Comparison of ENCODE assay signal across 15 cellular contexts in the genomic region with DNA sequence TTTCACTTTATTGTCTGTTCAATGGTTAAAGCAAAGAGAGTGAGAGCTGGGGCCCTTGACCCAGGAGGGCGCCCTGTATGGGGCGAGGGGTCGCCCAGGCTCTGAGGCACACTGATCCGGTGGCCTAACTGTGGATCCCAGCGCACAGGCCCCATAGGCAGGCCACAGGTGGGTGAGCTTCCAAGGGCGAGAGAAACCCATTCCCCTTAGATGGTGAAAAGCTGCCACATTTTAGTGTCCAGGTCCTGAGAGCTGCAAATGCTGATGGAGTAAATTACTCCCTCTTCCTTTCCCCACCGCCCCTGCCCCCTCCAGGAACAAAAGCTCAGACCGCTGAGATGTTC. TPM values are rescaled to one million over a fixed set of nuclear protein-coding genes. Genes with fewer than 3 reads are reported as not detected.
"Had no signal": no experiment of that assay in that cellular context is flagged by ENCODE, and none has a peak within 500 bp of the region (broad histone marks: within the 10 kb centered on the region; RNA-seq: fewer than 3 reads in every experiment).

No MANE protein-coding gene starts in this region.

- H3K4me3 ChIP-seq: body of pancreas had no signal

- H3K27ac ChIP-seq: body of pancreas, neutrophil had no signal

- H3K36me3 ChIP-seq: neutrophil had no signal

- ATAC-seq: activated CD4-positive, CD25-positive, alpha-beta regulatory T cell treated with anti-CD3 and anti-CD28 coated beads, Interleukin-2, amount 50 U/mL, for 24 hours; body of pancreas; left ventricle myocardium superior had no signal

- H3K9me3 Mint-ChIP-seq: central memory CD8-positive, alpha-beta T cell had no signal

- DNase-seq: body of pancreas; cortex of kidney; effector memory CD4-positive, alpha-beta T cell; kidney; left ventricle myocardium superior; mesenchymal stem cell; stimulated activated CD4-positive, alpha-beta T cell treated with anti-CD3 and anti-CD28 coated beads, Interleukin-1b, Interleukin-23, amount 100 ng/mL, for 48 hours; stimulated activated naive CD4-positive, alpha-beta T cell treated with Interleukin-2 at 50 U/mL for 16 hours; T-helper 2 cell; trophoblast cell had no signal

RNA-seq across cellular contexts. Expression of a gene that starts 5.9 kb away (rescaled TPM):
- total RNA-seq: body of pancreas, kidney, left ventricle myocardium superior, posterior vena cava, right cardiac atrium had no signal
- polyA plus RNA-seq: right cardiac atrium had no signal

RNA-seq across cellular contexts. Expression of a gene that starts 23.3 kb away (rescaled TPM):
- total RNA-seq: body of pancreas, kidney, left ventricle myocardium superior, posterior vena cava had no signal
